9 cellular contexts compared by ENCODE assay signal in genomic region chr17:28948873-28949184, GRCh38. TPM values are rescaled to one million over a fixed set of nuclear protein-coding genes. Genes with fewer than 3 reads are reported as not detected.
A peak's percentile ranks its signal among the peaks of the same experiment; 100 is the strongest.
DNase-seq lines count a peak whose midpoint lies in the region; ATAC-seq and TF ChIP-seq lines count a peak whose summit lies in the region.
"Had no signal": no experiment of that assay in that cellular context is flagged by ENCODE, and none has a peak within 500 bp of the region (broad histone marks: within the 10 kb centered on the region; RNA-seq: fewer than 3 reads in every experiment).

No MANE protein-coding gene starts in this region.

- no peaks in the 10 kb centered on the region for H3K9me2 ChIP-seq in hepatocyte (replicated peaks; ENCODE audit: insufficient read depth)

- no peak for ATAC-seq in HG03095 (IDR thresholded peaks at IDR 0.05; ENCODE audit: unreplicated experiment)
- no peak for ATAC-seq in HG03460 (IDR thresholded peaks at IDR 0.05; ENCODE audit: unreplicated experiment)

- H3K27ac ChIP-seq in hepatocyte, result peak overlapping the region; percentile 93
- H3K27ac ChIP-seq in skin epidermis, result peak overlapping the region; percentile 55 to 99 (median 96)

- no peaks in the 10 kb centered on the region for H3K9me3 ChIP-seq in hepatocyte (ENCODE audit: low read depth)

- peaks cover 45% of the 10 kb centered on the region for H4K20me1 ChIP-seq in hepatocyte (ENCODE audit: insufficient read depth, poor library complexity, severe bottlenecking)

- DNase-seq in HFF-Myc (ENCODE audit: extremely low read depth, low read depth), result no peak
- no peak for DNase-seq in hepatocyte (ENCODE audit: low spot score)
- DNase-seq in UCSD-AML1 (lab: John Stamatoyannopoulos, UW; ENCODE audit: unreplicated experiment), result no peak
- DNase-seq in amniotic stem cell (lab: John Stamatoyannopoulos, UW), result no peak

- H2AFZ ChIP-seq in hepatocyte, result peak overlapping the region; percentile 86

- H3K4me2 ChIP-seq in hepatocyte, result peak overlapping the region; percentile 92

- H3K36me3 ChIP-seq in hepatocyte (replicated peaks; ENCODE audit: insufficient read depth, low read depth), result no peaks in the 10 kb centered on the region

- no peaks in the 10 kb centered on the region for H3K27me3 ChIP-seq in hepatocyte

- no peak for TF ChIP-seq CTCF in HFF-Myc (IDR thresholded peaks at IDR 0.05; ENCODE audit: low read depth, low read length, missing control alignments)
- TF ChIP-seq CTCF in WI38 (IDR thresholded peaks at IDR 0.05; ENCODE audit: low read depth, low read length), result no peak
- no peak for TF ChIP-seq CTCF in hepatocyte (IDR thresholded peaks at IDR 0.05; ENCODE audit: poor library complexity)

- H3K4me1 ChIP-seq in hepatocyte (ENCODE audit: insufficient read depth), result peaks cover 21% of the 10 kb centered on the region

- peaks cover 72% of the 10 kb centered on the region for H3K79me2 ChIP-seq in hepatocyte

- under 1% methylated on average over 15 of the region's 15 CpGs for WGBS in hepatocyte (ENCODE audit: low lambda C conversion rate, missing lambda C conversion rate)

- peak overlapping the region; percentile 86 for H3K4me3 ChIP-seq in HFF-Myc (replicated peaks; ENCODE audit: low read depth, low read length)
- peak overlapping the region; percentile 83 for H3K4me3 ChIP-seq in WI38 (ENCODE audit: low read depth, low read length)
- peak overlapping the region; percentile 92 for H3K4me3 ChIP-seq in hepatocyte
- H3K4me3 ChIP-seq in skin epidermis, result peak overlapping the region; percentile 61 to 98 (median 92)

RNA-seq across cellular contexts. Expression of gene PHF12, which starts 2.5 kb away (rescaled TPM):
- 18.2 and 19.0 TPM in 2 replicates for total RNA-seq in hepatocyte
- 10.0 and 12.1 TPM in 2 replicates for polyA plus RNA-seq in hepatocyte

RNA-seq across cellular contexts. Expression of gene DHRS13, which starts 46.0 kb away (rescaled TPM):
- total RNA-seq in hepatocyte, result 14.9 and 22.4 TPM in 2 replicates
- 10.8 and 15.4 TPM in 2 replicates for polyA plus RNA-seq in hepatocyte

RNA-seq across cellular contexts. Expression of gene FLOT2, which starts 51.3 kb away (rescaled TPM):
- 31.8 and 42.0 TPM in 2 replicates for total RNA-seq in hepatocyte
- polyA plus RNA-seq in hepatocyte, result 56.4 and 64.0 TPM in 2 replicates

RNA-seq across cellular contexts. Expression of gene SEZ6, which starts 57.0 kb away (rescaled TPM):
- 1.2 TPM in 1 of 2 replicates, not detected in the other for total RNA-seq in hepatocyte
- 0.58 and 0.81 TPM in 2 replicates for polyA plus RNA-seq in hepatocyte
- total RNA-seq: T-helper 1 cell treated with Interleukin-12 subunit alpha and Interleukin-12 subunit beta and Interleukin-4 antibody, amounts not matched to agents 30 ng/mL and 1 ng/mL, for 36 hours had no signal
